1 cellular context compared by ENCODE assay signal in the genomic region with DNA sequence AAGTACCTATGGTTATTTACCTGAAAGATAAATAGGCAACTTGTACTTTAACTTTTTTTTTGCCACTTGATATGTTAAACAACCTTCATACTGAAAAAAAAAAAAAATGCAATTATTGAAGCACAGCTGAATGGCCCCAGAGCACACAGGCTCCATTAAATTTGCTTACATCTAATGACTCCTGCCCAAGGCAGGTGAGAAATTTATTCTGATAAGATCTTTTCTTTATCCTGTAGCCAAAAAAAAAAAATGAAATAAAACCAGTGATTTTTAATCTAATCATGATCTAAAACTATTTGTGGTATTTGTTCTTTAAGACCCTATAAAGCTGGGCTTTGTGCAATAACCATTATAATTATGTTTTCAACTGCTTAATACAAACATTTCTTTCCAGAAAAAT.
TF ChIP-seq lines count a peak whose summit lies in the region.

No MANE protein-coding gene starts in this region.

TF ChIP-seq in SK-N-SH, 30 proteins besides CTCF, POLR2A, EP300 and RAD21 (continued from another document):
- TF ChIP-seq USF2 (IDR thresholded peaks at IDR 0.05; ENCODE audit: borderline replicate concordance, low read depth, low read length) = no peak
- no peak for TF ChIP-seq TEAD4 (IDR thresholded peaks at IDR 0.05; ENCODE audit: borderline replicate concordance, insufficient read depth)
- no peak for TF ChIP-seq SMC3 (IDR thresholded peaks at IDR 0.05; ENCODE audit: low read depth, low read length)
- TF ChIP-seq, protein P1, sequence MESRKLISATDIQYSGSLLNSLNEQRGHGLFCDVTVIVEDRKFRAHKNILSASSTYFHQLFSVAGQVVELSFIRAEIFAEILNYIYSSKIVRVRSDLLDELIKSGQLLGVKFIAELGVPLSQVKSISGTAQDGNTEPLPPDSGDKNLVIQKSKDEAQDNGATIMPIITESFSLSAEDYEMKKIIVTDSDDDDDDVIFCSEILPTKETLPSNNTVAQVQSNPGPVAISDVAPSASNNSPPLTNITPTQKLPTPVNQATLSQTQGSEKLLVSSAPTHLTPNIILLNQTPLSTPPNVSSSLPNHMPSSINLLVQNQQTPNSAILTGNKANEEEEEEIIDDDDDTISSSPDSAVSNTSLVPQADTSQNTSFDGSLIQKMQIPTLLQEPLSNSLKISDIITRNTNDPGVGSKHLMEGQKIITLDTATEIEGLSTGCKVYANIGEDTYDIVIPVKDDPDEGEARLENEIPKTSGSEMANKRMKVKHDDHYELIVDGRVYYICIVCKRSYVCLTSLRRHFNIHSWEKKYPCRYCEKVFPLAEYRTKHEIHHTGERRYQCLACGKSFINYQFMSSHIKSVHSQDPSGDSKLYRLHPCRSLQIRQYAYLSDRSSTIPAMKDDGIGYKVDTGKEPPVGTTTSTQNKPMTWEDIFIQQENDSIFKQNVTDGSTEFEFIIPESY (IDR thresholded peaks at IDR 0.05; ENCODE audit: borderline replicate concordance, low read depth) = no peak
- TF ChIP-seq JUND (IDR thresholded peaks at IDR 0.05) = no peak
- TF ChIP-seq GATA2 (CRISPR knock-in tag; IDR thresholded peaks at IDR 0.05) = no peak
